In genomic region chr1:119139857-119140176, GRCh38 we compare ENCODE assay signal across 8 cellular contexts. TPM values are rescaled to one million over a fixed set of nuclear protein-coding genes. Genes with fewer than 3 reads are reported as not detected.
DNase-seq lines count a peak whose midpoint lies in the region; ATAC-seq and TF ChIP-seq lines count a peak whose summit lies in the region.

No MANE protein-coding gene starts in this region.

- peak overlapping the region; percentile 49 for H2AFZ ChIP-seq in hepatocyte

- H3K36me3 ChIP-seq in breast epithelium = no peaks in the 10 kb centered on the region
- peaks cover 8% of the 10 kb centered on the region; the same call in 1 of the 2 replicates for H3K36me3 ChIP-seq in RWPE2 (ENCODE audit: low read depth)
- H3K36me3 ChIP-seq in hepatocyte (replicated peaks; ENCODE audit: insufficient read depth, low read depth) = no peaks in the 10 kb centered on the region

- H4K20me1 ChIP-seq in hepatocyte (ENCODE audit: insufficient read depth, poor library complexity, severe bottlenecking) = no peaks in the 10 kb centered on the region

- no peak overlapping the region for H3K27ac Mint-ChIP-seq in MCF 10A (ENCODE audit: low read depth, unreplicated experiment)

- DNase-seq in breast epithelium (ENCODE audit: low spot score in 2 of 2) (no peak), MCF 10A (ENCODE audit: unreplicated experiment) (no peak), RWPE2 (ENCODE audit: low spot score) (no peak), hepatocyte (ENCODE audit: low spot score) (no peak), substantia nigra (lab: John Stamatoyannopoulos, UW) (peak in 16 of 49 donors; percentile 25 to 68 (median 48)), cortex of kidney (lab: John Stamatoyannopoulos, UW) (no peak), iPS-NIHi7 (ENCODE audit: extremely low spot score) (no peak)

- H3K9me3 ChIP-seq in breast epithelium = no peaks in the 10 kb centered on the region
- no peaks in the 10 kb centered on the region for H3K9me3 ChIP-seq in RWPE2 (ENCODE audit: severe bottlenecking)
- H3K9me3 ChIP-seq in hepatocyte (ENCODE audit: low read depth) = no peaks in the 10 kb centered on the region

- CTCF ChIA-PET in MCF 10A (lab: Yijun Ruan, JAX) = interaction anchor here (0.6 to 1.4 kb wide), 4 partner anchors 8 to 998 kb away, joined by 3 read pairs; no protein-coding TSS in a partner anchor

- no peaks in the 10 kb centered on the region for H3K9me3 Mint-ChIP-seq in MCF 10A (ENCODE audit: unreplicated experiment)

- H3K27me3 ChIP-seq in breast epithelium (no peaks in the 10 kb centered on the region), RWPE2 (ENCODE audit: insufficient read depth, poor library complexity, severe bottlenecking) (no peaks in the 10 kb centered on the region), hepatocyte (no peaks in the 10 kb centered on the region)

- POLR2A ChIA-PET in MCF 10A (lab: Yijun Ruan, JAX) = interaction anchor here (0.6 to 1.9 kb wide), 18 partner anchors 14 to 936 kb away, joined by 3 to 10 read pairs (median 3); no protein-coding TSS in a partner anchor

- H3K4me1 Mint-ChIP-seq in MCF 10A (ENCODE audit: insufficient read depth, unreplicated experiment) = peaks cover 33% of the 10 kb centered on the region

- no TSS peak for BruUV-seq in MCF 10A (replicated peaks; lab: Mats Ljungman, UMichigan)

- H3K27ac ChIP-seq in breast epithelium = peak overlapping the region; percentile 97 to 99
- peak overlapping the region; percentile 62 for H3K27ac ChIP-seq in RWPE2 (ENCODE audit: poor library complexity, severe bottlenecking)
- H3K27ac ChIP-seq in hepatocyte = peak overlapping the region; percentile 98
- H3K27ac ChIP-seq in substantia nigra (ENCODE audit: low read depth, low read length, poor library complexity, severe bottlenecking) = peak overlapping the region; percentile 95

- H3K36me3 Mint-ChIP-seq in MCF 10A (ENCODE audit: insufficient read depth, unreplicated experiment) = peaks cover 14% of the 10 kb centered on the region

- peaks cover 0 to 14% of the 10 kb centered on the region in 2 donors for H3K4me1 ChIP-seq in breast epithelium
- peaks cover 19% of the 10 kb centered on the region for H3K4me1 ChIP-seq in RWPE2 (ENCODE audit: insufficient read depth, poor library complexity, severe bottlenecking)
- peaks cover 14% of the 10 kb centered on the region for H3K4me1 ChIP-seq in hepatocyte (ENCODE audit: insufficient read depth)

- H3K79me2 ChIP-seq in hepatocyte = peaks cover 48% of the 10 kb centered on the region

- TF ChIP-seq CTCF in breast epithelium (IDR thresholded peaks at IDR 0.05) (no peak), MCF 10A (IDR thresholded peaks at IDR 0.05; ENCODE audit: unreplicated experiment) (no peak), RWPE2 (IDR thresholded peaks at IDR 0.05; ENCODE audit: poor library complexity, severe bottlenecking) (no peak), hepatocyte (IDR thresholded peaks at IDR 0.05; ENCODE audit: poor library complexity) (peak; percentile 9)

- intact Hi-C loops in breast epithelium (cut with DNase I; ENCODE audit: low total_unique reads) (no loop called here), MCF 10A (cut with micrococcal nuclease) (loop anchor here (1.0 to 5.0 kb wide), 6 partner anchors 99 to 986 kb away; no protein-coding TSS in a partner anchor)

- no peaks in the 10 kb centered on the region for H3K9me2 ChIP-seq in hepatocyte (replicated peaks; ENCODE audit: insufficient read depth)

- WGBS in hepatocyte (ENCODE audit: low lambda C conversion rate, missing lambda C conversion rate) = 4% methylated on average over 10 of the region's 10 CpGs

- ATAC-seq in HG03025 (IDR thresholded peaks at IDR 0.05; ENCODE audit: low FRiP score, unreplicated experiment) (peak; percentile 42), RWPE2 (ENCODE audit: low read depth) (peak; percentile 25)

- H3K4me3 ChIP-seq in breast epithelium (peak overlapping the region; percentile 48 to 72 (median 70)), RWPE2 (ENCODE audit: severe bottlenecking) (peak overlapping the region; percentile 51), hepatocyte (peak overlapping the region; percentile 51)

- H3K27me3 Mint-ChIP-seq in MCF 10A (ENCODE audit: insufficient read depth, unreplicated experiment) = no peaks in the 10 kb centered on the region

- TF ChIP-seq POLR2A in breast epithelium (IDR thresholded peaks at IDR 0.05) = no peak

- no peak overlapping the region for H3K4me3 Mint-ChIP-seq in MCF 10A (ENCODE audit: unreplicated experiment)

- peak overlapping the region; percentile 81 for H3K4me2 ChIP-seq in hepatocyte

RNA-seq across cellular contexts. Expression of gene WARS2, which starts 0.6 kb away (rescaled TPM):
- total RNA-seq in breast epithelium (10 to 100 TPM; 21.1 to 26.2 (median 23.3) TPM), MCF 10A (2022) (17.4 and 27.7 TPM in 2 replicates), hepatocyte (18.3 and 19.3 TPM in 2 replicates)
- 6.2 and 10.4 TPM in 2 replicates for polyA plus RNA-seq in hepatocyte
